In the genomic region with DNA sequence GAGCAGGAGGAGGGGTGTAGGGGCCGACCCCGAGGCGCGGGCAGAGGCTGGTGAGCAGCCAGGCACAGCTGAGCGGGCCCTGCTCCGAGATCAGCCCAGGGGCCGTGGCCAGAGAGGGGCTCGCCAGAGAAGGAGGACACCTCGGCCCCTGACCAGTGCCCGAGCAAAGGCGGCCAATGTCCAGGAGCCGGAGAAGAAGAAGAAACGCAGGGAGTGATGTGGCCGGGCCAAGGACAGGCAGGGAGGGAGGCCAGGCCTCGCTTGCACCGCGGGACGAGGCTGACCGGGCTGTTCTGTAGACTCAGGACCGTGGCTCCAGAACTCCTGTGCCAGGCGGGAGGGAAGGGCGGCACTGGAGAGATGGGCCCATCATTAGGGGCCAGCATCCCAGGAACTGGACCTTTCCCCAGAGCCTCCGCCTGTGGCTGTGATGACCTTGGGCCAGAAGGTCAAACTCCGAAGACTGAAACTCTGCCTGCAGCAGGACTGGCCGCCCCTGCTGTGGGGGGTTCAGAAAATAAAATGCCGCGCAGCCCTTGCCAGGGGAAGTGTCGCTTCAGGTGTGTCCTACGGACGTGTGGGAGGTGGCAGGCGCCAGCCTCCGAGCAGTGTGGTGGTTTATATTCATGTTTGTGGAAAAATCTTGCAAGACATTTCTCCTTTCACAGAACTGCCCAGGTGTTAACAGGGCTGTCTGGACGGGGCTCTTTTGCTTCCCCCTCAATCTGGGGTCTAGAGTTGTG, we compare ENCODE assay signal across 1 cellular context.
TF ChIP-seq lines count a peak whose summit lies in the region.

No MANE protein-coding gene starts in this region.

TF ChIP-seq in GM23338, 12 proteins besides CTCF, POLR2A, EP300 and RAD21 (continued from another document):
- TF ChIP-seq, protein P1, sequence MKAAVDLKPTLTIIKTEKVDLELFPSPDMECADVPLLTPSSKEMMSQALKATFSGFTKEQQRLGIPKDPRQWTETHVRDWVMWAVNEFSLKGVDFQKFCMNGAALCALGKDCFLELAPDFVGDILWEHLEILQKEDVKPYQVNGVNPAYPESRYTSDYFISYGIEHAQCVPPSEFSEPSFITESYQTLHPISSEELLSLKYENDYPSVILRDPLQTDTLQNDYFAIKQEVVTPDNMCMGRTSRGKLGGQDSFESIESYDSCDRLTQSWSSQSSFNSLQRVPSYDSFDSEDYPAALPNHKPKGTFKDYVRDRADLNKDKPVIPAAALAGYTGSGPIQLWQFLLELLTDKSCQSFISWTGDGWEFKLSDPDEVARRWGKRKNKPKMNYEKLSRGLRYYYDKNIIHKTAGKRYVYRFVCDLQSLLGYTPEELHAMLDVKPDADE (IDR thresholded peaks at IDR 0.05) = no peak
- TF ChIP-seq EZH2phosphoT487 (IDR thresholded peaks at IDR 0.05; ENCODE audit: unreplicated experiment) = no peak
- TF ChIP-seq, protein P2, sequence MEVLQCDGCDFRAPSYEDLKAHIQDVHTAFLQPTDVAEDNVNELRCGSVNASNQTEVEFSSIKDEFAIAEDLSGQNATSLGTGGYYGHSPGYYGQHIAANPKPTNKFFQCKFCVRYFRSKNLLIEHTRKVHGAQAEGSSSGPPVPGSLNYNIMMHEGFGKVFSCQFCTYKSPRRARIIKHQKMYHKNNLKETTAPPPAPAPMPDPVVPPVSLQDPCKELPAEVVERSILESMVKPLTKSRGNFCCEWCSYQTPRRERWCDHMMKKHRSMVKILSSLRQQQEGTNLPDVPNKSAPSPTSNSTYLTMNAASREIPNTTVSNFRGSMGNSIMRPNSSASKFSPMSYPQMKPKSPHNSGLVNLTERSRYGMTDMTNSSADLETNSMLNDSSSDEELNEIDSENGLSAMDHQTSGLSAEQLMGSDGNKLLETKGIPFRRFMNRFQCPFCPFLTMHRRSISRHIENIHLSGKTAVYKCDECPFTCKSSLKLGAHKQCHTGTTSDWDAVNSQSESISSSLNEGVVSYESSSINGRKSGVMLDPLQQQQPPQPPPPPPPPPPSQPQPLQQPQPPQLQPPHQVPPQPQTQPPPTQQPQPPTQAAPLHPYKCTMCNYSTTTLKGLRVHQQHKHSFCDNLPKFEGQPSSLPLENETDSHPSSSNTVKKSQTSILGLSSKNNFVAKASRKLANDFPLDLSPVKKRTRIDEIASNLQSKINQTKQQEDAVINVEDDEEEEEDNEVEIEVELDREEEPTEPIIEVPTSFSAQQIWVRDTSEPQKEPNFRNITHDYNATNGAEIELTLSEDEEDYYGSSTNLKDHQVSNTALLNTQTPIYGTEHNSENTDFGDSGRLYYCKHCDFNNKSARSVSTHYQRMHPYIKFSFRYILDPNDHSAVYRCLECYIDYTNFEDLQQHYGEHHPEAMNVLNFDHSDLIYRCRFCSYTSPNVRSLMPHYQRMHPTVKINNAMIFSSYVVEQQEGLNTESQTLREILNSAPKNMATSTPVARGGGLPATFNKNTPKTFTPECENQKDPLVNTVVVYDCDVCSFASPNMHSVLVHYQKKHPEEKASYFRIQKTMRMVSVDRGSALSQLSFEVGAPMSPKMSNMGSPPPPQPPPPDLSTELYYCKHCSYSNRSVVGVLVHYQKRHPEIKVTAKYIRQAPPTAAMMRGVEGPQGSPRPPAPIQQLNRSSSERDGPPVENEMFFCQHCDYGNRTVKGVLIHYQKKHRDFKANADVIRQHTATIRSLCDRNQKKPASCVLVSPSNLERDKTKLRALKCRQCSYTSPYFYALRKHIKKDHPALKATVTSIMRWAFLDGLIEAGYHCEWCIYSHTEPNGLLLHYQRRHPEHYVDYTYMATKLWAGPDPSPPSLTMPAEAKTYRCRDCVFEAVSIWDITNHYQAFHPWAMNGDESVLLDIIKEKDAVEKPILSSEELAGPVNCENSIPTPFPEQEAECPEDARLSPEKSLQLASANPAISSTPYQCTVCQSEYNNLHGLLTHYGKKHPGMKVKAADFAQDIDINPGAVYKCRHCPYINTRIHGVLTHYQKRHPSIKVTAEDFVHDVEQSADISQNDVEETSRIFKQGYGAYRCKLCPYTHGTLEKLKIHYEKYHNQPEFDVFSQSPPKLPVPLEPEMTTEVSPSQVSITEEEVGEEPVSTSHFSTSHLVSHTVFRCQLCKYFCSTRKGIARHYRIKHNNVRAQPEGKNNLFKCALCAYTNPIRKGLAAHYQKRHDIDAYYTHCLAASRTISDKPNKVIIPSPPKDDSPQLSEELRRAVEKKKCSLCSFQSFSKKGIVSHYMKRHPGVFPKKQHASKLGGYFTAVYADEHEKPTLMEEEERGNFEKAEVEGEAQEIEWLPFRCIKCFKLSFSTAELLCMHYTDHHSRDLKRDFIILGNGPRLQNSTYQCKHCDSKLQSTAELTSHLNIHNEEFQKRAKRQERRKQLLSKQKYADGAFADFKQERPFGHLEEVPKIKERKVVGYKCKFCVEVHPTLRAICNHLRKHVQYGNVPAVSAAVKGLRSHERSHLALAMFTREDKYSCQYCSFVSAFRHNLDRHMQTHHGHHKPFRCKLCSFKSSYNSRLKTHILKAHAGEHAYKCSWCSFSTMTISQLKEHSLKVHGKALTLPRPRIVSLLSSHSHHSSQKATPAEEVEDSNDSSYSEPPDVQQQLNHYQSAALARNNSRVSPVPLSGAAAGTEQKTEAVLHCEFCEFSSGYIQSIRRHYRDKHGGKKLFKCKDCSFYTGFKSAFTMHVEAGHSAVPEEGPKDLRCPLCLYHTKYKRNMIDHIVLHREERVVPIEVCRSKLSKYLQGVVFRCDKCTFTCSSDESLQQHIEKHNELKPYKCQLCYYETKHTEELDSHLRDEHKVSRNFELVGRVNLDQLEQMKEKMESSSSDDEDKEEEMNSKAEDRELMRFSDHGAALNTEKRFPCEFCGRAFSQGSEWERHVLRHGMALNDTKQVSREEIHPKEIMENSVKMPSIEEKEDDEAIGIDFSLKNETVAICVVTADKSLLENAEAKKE (CRISPR knock-in tag; IDR thresholded peaks at IDR 0.05) = no peak
- TF ChIP-seq EZH2 (IDR thresholded peaks at IDR 0.05; ENCODE audit: low read depth, unreplicated experiment) = no peak
- TF ChIP-seq JUNB (IDR thresholded peaks at IDR 0.05; ENCODE audit: unreplicated experiment) = no peak
- TF ChIP-seq, protein P3, sequence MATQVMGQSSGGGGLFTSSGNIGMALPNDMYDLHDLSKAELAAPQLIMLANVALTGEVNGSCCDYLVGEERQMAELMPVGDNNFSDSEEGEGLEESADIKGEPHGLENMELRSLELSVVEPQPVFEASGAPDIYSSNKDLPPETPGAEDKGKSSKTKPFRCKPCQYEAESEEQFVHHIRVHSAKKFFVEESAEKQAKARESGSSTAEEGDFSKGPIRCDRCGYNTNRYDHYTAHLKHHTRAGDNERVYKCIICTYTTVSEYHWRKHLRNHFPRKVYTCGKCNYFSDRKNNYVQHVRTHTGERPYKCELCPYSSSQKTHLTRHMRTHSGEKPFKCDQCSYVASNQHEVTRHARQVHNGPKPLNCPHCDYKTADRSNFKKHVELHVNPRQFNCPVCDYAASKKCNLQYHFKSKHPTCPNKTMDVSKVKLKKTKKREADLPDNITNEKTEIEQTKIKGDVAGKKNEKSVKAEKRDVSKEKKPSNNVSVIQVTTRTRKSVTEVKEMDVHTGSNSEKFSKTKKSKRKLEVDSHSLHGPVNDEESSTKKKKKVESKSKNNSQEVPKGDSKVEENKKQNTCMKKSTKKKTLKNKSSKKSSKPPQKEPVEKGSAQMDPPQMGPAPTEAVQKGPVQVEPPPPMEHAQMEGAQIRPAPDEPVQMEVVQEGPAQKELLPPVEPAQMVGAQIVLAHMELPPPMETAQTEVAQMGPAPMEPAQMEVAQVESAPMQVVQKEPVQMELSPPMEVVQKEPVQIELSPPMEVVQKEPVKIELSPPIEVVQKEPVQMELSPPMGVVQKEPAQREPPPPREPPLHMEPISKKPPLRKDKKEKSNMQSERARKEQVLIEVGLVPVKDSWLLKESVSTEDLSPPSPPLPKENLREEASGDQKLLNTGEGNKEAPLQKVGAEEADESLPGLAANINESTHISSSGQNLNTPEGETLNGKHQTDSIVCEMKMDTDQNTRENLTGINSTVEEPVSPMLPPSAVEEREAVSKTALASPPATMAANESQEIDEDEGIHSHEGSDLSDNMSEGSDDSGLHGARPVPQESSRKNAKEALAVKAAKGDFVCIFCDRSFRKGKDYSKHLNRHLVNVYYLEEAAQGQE (IDR thresholded peaks at IDR 0.05; ENCODE audit: unreplicated experiment) = no peak
- no peak for TF ChIP-seq STAT1 (IDR thresholded peaks at IDR 0.05; ENCODE audit: unreplicated experiment)
TF ChIP-seq in GM23338: peak in this region for 0.
